Comparison of ENCODE assay signal across 2 cellular contexts in the genomic region with DNA sequence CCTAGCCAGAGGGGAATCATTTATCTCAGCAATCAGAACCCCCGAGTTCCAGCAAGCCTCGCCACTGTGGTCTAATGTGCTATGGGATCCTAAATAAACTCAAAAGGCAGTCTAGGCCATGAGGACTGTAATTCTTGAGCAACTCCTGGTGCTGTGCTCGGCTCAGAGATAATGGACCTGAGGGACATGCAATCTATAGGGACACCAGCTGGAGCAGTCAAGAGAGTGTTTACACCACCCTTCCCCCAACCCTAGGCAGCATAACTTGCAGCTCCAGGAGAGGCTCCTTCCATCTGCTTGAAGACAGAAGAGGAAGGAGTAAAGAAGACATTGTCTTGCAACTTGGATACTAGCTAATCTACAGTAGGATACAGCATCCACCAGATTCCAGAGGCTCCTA.
TF ChIP-seq lines count a peak whose summit lies in the region.

No MANE protein-coding gene starts in this region.

TF ChIP-seq in HepG2, 621 proteins besides CTCF, POLR2A, EP300 and RAD21 (continues in another document):
- no peak for TF ChIP-seq ZNF652 (CRISPR knock-in tag; IDR thresholded peaks at IDR 0.05; ENCODE audit: borderline replicate concordance, low read depth)
- TF ChIP-seq, protein P1, sequence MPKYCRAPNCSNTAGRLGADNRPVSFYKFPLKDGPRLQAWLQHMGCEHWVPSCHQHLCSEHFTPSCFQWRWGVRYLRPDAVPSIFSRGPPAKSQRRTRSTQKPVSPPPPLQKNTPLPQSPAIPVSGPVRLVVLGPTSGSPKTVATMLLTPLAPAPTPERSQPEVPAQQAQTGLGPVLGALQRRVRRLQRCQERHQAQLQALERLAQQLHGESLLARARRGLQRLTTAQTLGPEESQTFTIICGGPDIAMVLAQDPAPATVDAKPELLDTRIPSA (CRISPR knock-in tag; IDR thresholded peaks at IDR 0.05; ENCODE audit: borderline replicate concordance): no peak
- TF ChIP-seq, protein P2, sequence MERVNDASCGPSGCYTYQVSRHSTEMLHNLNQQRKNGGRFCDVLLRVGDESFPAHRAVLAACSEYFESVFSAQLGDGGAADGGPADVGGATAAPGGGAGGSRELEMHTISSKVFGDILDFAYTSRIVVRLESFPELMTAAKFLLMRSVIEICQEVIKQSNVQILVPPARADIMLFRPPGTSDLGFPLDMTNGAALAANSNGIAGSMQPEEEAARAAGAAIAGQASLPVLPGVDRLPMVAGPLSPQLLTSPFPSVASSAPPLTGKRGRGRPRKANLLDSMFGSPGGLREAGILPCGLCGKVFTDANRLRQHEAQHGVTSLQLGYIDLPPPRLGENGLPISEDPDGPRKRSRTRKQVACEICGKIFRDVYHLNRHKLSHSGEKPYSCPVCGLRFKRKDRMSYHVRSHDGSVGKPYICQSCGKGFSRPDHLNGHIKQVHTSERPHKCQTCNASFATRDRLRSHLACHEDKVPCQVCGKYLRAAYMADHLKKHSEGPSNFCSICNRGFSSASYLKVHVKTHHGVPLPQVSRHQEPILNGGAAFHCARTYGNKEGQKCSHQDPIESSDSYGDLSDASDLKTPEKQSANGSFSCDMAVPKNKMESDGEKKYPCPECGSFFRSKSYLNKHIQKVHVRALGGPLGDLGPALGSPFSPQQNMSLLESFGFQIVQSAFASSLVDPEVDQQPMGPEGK (CRISPR knock-in tag; IDR thresholded peaks at IDR 0.05): no peak
- no peak for TF ChIP-seq ZNF317 (CRISPR knock-in tag; IDR thresholded peaks at IDR 0.05)
- TF ChIP-seq, protein P3, sequence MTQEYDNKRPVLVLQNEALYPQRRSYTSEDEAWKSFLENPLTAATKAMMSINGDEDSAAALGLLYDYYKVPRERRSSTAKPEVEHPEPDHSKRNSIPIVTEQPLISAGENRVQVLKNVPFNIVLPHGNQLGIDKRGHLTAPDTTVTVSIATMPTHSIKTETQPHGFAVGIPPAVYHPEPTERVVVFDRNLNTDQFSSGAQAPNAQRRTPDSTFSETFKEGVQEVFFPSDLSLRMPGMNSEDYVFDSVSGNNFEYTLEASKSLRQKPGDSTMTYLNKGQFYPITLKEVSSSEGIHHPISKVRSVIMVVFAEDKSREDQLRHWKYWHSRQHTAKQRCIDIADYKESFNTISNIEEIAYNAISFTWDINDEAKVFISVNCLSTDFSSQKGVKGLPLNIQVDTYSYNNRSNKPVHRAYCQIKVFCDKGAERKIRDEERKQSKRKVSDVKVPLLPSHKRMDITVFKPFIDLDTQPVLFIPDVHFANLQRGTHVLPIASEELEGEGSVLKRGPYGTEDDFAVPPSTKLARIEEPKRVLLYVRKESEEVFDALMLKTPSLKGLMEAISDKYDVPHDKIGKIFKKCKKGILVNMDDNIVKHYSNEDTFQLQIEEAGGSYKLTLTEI (CRISPR knock-in tag; conservative IDR thresholded peaks at IDR 0.05): no peak
- TF ChIP-seq, protein P4, sequence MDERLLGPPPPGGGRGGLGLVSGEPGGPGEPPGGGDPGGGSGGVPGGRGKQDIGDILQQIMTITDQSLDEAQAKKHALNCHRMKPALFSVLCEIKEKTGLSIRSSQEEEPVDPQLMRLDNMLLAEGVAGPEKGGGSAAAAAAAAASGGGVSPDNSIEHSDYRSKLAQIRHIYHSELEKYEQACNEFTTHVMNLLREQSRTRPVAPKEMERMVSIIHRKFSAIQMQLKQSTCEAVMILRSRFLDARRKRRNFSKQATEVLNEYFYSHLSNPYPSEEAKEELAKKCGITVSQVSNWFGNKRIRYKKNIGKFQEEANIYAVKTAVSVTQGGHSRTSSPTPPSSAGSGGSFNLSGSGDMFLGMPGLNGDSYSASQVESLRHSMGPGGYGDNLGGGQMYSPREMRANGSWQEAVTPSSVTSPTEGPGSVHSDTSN (CRISPR knock-in tag; IDR thresholded peaks at IDR 0.05): no peak
- no peak for TF ChIP-seq ONECUT2 (CRISPR knock-in tag; IDR thresholded peaks at IDR 0.05)
- no peak for TF ChIP-seq SP140L (CRISPR knock-in tag; IDR thresholded peaks at IDR 0.05; ENCODE audit: borderline replicate concordance)
- TF ChIP-seq, protein P5, sequence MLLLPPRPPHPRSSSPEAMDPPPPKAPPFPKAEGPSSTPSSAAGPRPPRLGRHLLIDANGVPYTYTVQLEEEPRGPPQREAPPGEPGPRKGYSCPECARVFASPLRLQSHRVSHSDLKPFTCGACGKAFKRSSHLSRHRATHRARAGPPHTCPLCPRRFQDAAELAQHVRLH (CRISPR knock-in tag; IDR thresholded peaks at IDR 0.05; ENCODE audit: borderline replicate concordance, low read depth): no peak
- TF ChIP-seq, protein P6, sequence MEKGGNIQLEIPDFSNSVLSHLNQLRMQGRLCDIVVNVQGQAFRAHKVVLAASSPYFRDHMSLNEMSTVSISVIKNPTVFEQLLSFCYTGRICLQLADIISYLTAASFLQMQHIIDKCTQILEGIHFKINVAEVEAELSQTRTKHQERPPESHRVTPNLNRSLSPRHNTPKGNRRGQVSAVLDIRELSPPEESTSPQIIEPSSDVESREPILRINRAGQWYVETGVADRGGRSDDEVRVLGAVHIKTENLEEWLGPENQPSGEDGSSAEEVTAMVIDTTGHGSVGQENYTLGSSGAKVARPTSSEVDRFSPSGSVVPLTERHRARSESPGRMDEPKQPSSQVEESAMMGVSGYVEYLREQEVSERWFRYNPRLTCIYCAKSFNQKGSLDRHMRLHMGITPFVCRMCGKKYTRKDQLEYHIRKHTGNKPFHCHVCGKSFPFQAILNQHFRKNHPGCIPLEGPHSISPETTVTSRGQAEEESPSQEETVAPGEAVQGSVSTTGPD (CRISPR knock-in tag; IDR thresholded peaks at IDR 0.05): no peak
- TF ChIP-seq HHEX (CRISPR knock-in tag; IDR thresholded peaks at IDR 0.05): no peak
- TF ChIP-seq ZFP41 (CRISPR knock-in tag; IDR thresholded peaks at IDR 0.05; ENCODE audit: borderline replicate concordance): no peak
- TF ChIP-seq, protein P7, sequence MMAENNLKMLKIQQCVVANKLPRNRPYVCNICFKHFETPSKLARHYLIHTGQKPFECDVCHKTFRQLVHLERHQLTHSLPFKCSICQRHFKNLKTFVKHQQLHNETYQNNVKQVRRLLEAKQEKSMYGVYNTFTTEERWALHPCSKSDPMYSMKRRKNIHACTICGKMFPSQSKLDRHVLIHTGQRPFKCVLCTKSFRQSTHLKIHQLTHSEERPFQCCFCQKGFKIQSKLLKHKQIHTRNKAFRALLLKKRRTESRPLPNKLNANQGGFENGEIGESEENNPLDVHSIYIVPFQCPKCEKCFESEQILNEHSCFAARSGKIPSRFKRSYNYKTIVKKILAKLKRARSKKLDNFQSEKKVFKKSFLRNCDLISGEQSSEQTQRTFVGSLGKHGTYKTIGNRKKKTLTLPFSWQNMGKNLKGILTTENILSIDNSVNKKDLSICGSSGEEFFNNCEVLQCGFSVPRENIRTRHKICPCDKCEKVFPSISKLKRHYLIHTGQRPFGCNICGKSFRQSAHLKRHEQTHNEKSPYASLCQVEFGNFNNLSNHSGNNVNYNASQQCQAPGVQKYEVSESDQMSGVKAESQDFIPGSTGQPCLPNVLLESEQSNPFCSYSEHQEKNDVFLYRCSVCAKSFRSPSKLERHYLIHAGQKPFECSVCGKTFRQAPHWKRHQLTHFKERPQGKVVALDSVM (CRISPR knock-in tag; IDR thresholded peaks at IDR 0.05): no peak
- TF ChIP-seq ARID2 (CRISPR knock-in tag; IDR thresholded peaks at IDR 0.05; ENCODE audit: borderline replicate concordance): no peak
- no peak for TF ChIP-seq ZNF569 (CRISPR knock-in tag; IDR thresholded peaks at IDR 0.05; ENCODE audit: borderline replicate concordance)
- TF ChIP-seq ZNF878 (CRISPR knock-in tag; IDR thresholded peaks at IDR 0.05): no peak
- TF ChIP-seq ZKSCAN5 (CRISPR knock-in tag; IDR thresholded peaks at IDR 0.05): no peak

TF ChIP-seq in H1, 55 proteins besides CTCF, POLR2A, EP300 and RAD21:
- TF ChIP-seq RFX5 (IDR thresholded peaks at IDR 0.05; ENCODE audit: borderline replicate concordance, low read depth, low read length) (no peak), KDM4A (IDR thresholded peaks at IDR 0.05; ENCODE audit: low read depth, low read length, severe bottlenecking) (no peak), NANOG (IDR thresholded peaks at IDR 0.05; ENCODE audit: insufficient read depth, low read depth, low read length, poor library complexity, severe bottlenecking) (no peak), CBX8 (IDR thresholded peaks at IDR 0.05; ENCODE audit: borderline replicate concordance, low read depth, low read length) (no peak), HDAC6 (IDR thresholded peaks at IDR 0.05; ENCODE audit: low read depth, low read length) (no peak), BACH1 (IDR thresholded peaks at IDR 0.05; ENCODE audit: low read length) (no peak), SRF (IDR thresholded peaks at IDR 0.05; ENCODE audit: low read depth, low read length) (no peak), SAP30 (IDR thresholded peaks at IDR 0.05; ENCODE audit: insufficient read depth, insufficient replicate concordance, low read length) (no peak), GTF2F1 (IDR thresholded peaks at IDR 0.05; ENCODE audit: borderline replicate concordance, low read depth, low read length) (no peak), TCF12 (IDR thresholded peaks at IDR 0.05; ENCODE audit: low read depth, low read length) (no peak), EGR1 (IDR thresholded peaks at IDR 0.05; ENCODE audit: borderline replicate concordance, low read depth, low read length) (no peak), POLR2AphosphoS5 (IDR thresholded peaks at IDR 0.05; ENCODE audit: low read depth, low read length) (no peak), POU5F1 (IDR thresholded peaks at IDR 0.05; ENCODE audit: low read depth, low read length) (no peak), HDAC2 (IDR thresholded peaks at IDR 0.05; ENCODE audit: borderline replicate concordance in 1 of 2, low read depth in 2 of 2, low read length in 2 of 2) (no peak), CHD2 (IDR thresholded peaks at IDR 0.05; ENCODE audit: low read length) (no peak), CEBPB (IDR thresholded peaks at IDR 0.05; ENCODE audit: low read depth, low read length) (no peak)
- TF ChIP-seq, protein P8, sequence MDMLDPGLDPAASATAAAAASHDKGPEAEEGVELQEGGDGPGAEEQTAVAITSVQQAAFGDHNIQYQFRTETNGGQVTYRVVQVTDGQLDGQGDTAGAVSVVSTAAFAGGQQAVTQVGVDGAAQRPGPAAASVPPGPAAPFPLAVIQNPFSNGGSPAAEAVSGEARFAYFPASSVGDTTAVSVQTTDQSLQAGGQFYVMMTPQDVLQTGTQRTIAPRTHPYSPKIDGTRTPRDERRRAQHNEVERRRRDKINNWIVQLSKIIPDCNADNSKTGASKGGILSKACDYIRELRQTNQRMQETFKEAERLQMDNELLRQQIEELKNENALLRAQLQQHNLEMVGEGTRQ (IDR thresholded peaks at IDR 0.05; ENCODE audit: low read length): no peak
